In the genomic region with DNA sequence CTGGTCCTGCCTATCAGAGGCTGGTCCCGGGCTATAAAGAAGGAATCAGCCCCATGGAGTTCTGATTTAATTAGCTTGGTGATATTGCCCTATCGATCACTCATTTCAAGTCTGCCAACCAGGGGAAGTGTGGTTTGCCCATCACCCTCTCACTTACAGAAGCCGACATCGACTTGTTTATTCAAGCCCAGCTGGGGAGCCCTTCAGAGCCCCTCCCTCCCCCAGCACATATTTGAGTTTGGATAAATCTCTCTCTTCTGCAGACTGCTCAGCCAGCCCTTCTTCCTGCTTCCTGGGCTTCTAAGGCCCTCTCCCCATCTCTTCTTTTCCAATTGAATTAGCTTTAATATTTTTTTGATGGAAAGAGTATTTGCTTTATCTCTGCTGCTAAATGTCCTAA, we compare ENCODE assay signal across 1 cellular context.
TF ChIP-seq lines count a peak whose summit lies in the region.

No MANE protein-coding gene starts in this region.

TF ChIP-seq in GM23338, 12 proteins besides CTCF, POLR2A, EP300 and RAD21 (continued from another document):
- TF ChIP-seq, protein P1, sequence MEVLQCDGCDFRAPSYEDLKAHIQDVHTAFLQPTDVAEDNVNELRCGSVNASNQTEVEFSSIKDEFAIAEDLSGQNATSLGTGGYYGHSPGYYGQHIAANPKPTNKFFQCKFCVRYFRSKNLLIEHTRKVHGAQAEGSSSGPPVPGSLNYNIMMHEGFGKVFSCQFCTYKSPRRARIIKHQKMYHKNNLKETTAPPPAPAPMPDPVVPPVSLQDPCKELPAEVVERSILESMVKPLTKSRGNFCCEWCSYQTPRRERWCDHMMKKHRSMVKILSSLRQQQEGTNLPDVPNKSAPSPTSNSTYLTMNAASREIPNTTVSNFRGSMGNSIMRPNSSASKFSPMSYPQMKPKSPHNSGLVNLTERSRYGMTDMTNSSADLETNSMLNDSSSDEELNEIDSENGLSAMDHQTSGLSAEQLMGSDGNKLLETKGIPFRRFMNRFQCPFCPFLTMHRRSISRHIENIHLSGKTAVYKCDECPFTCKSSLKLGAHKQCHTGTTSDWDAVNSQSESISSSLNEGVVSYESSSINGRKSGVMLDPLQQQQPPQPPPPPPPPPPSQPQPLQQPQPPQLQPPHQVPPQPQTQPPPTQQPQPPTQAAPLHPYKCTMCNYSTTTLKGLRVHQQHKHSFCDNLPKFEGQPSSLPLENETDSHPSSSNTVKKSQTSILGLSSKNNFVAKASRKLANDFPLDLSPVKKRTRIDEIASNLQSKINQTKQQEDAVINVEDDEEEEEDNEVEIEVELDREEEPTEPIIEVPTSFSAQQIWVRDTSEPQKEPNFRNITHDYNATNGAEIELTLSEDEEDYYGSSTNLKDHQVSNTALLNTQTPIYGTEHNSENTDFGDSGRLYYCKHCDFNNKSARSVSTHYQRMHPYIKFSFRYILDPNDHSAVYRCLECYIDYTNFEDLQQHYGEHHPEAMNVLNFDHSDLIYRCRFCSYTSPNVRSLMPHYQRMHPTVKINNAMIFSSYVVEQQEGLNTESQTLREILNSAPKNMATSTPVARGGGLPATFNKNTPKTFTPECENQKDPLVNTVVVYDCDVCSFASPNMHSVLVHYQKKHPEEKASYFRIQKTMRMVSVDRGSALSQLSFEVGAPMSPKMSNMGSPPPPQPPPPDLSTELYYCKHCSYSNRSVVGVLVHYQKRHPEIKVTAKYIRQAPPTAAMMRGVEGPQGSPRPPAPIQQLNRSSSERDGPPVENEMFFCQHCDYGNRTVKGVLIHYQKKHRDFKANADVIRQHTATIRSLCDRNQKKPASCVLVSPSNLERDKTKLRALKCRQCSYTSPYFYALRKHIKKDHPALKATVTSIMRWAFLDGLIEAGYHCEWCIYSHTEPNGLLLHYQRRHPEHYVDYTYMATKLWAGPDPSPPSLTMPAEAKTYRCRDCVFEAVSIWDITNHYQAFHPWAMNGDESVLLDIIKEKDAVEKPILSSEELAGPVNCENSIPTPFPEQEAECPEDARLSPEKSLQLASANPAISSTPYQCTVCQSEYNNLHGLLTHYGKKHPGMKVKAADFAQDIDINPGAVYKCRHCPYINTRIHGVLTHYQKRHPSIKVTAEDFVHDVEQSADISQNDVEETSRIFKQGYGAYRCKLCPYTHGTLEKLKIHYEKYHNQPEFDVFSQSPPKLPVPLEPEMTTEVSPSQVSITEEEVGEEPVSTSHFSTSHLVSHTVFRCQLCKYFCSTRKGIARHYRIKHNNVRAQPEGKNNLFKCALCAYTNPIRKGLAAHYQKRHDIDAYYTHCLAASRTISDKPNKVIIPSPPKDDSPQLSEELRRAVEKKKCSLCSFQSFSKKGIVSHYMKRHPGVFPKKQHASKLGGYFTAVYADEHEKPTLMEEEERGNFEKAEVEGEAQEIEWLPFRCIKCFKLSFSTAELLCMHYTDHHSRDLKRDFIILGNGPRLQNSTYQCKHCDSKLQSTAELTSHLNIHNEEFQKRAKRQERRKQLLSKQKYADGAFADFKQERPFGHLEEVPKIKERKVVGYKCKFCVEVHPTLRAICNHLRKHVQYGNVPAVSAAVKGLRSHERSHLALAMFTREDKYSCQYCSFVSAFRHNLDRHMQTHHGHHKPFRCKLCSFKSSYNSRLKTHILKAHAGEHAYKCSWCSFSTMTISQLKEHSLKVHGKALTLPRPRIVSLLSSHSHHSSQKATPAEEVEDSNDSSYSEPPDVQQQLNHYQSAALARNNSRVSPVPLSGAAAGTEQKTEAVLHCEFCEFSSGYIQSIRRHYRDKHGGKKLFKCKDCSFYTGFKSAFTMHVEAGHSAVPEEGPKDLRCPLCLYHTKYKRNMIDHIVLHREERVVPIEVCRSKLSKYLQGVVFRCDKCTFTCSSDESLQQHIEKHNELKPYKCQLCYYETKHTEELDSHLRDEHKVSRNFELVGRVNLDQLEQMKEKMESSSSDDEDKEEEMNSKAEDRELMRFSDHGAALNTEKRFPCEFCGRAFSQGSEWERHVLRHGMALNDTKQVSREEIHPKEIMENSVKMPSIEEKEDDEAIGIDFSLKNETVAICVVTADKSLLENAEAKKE (CRISPR knock-in tag; IDR thresholded peaks at IDR 0.05), result no peak
- no peak for TF ChIP-seq NANOG (IDR thresholded peaks at IDR 0.05; ENCODE audit: borderline replicate concordance)
